In the genomic region with DNA sequence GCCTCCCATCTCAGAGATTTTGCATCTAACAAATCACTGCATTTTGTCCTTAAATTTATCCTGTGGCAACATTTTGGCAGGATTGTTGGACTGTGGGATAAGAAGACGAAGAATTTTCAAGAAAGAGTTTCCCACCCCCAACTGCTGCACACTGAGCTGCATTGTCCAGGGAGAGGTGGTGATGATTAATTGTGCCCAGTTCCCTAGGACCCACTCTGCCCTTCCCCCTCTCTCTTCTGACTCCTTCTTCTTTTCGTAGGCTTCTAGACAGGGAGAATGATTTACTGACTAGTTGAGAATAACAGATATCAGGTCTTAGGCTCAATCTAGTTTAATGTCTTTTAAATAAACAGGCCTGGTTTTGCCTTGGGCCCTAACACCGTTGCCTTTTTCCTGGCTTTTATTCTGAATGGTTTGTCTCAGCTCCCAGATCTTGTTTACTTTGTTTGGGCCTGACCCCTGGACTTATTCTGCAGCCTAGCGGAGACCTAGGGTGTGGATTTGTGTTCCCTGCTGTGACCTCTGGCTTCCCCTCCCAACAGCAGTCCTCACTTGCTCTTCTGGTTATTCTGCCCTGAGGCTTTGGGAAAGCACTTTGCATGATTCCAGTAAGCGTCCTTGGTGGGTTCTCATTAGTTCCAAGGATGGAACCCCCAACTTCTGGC, we compare ENCODE assay signal across 18 cellular contexts.
DNase-seq lines count a peak whose midpoint lies in the region; FAIRE-seq and TF ChIP-seq lines count a peak whose summit lies in the region.
"Had no signal": no experiment of that assay in that cellular context is flagged by ENCODE, and none has a peak within 500 bp of the region (broad histone marks: within the 10 kb centered on the region; RNA-seq: fewer than 3 reads in every experiment).

No MANE protein-coding gene starts in this region.

- TF ChIP-seq POLR2A in H1 (IDR thresholded peaks at IDR 0.05; ENCODE audit: control extremely low read depth in 1 of 2, low read depth in 2 of 2, low read length in 2 of 2), result no peak

- peaks cover 0 to 3% of the 10 kb centered on the region in 2 experiments; a peak in 1 of 4 replicates for H3K79me2 ChIP-seq in H1 (ENCODE audit: control insufficient read depth in 1 of 2, insufficient read depth in 2 of 2, low read length in 2 of 2)

- H3K9me3 ChIP-seq in H1 (ENCODE audit: insufficient read depth in 2 of 2, low read depth in 1 of 2, low read length in 1 of 2) (no peaks in the 10 kb centered on the region), liver (ENCODE audit: control insufficient read depth in 4 of 4, low read length in 3 of 4) (no peaks in the 10 kb centered on the region)
- H3K9me3 ChIP-seq: gastrocnemius medialis, lower lobe of right lung, ovary, stomach, upper lobe of right lung had no signal

- H3K36me3 ChIP-seq in H1 (ENCODE audit: control insufficient read depth in 2 of 4, insufficient read depth in 4 of 4, low read length in 3 of 4), result no peaks in the 10 kb centered on the region
- no peaks in the 10 kb centered on the region for H3K36me3 ChIP-seq in liver (ENCODE audit: control insufficient read depth in 4 of 4, insufficient read depth in 3 of 4, low read depth in 1 of 4, low read length in 3 of 4)
- H3K36me3 ChIP-seq: gastrocnemius medialis, lower lobe of right lung, ovary, stomach, upper lobe of right lung had no signal

- H2AK5ac ChIP-seq in H1 (ENCODE audit: low read depth, low read length), result no peak overlapping the region

- H3K4me1 ChIP-seq in H1 (replicated peaks in 1 of 4; ENCODE audit: control insufficient read depth in 3 of 4, insufficient read depth in 4 of 4, low read length in 3 of 4), result peaks cover 7 to 30% (median 29%) of the 10 kb centered on the region in 4 experiments
- peaks cover 6 to 40% (median 36%) of the 10 kb centered on the region in 4 donors for H3K4me1 ChIP-seq in liver (ENCODE audit: control insufficient read depth in 4 of 4, insufficient read depth in 4 of 4, low read length in 3 of 4)
- H3K4me1 ChIP-seq: gastrocnemius medialis, lower lobe of right lung, upper lobe of right lung had no signal

- no peaks in the 10 kb centered on the region for H3K79me1 ChIP-seq in H1 (ENCODE audit: low read depth, low read length)

- H2BK15ac ChIP-seq in H1 (ENCODE audit: low read length), result no peak overlapping the region

- no peak for TF ChIP-seq EP300 in H1 (IDR thresholded peaks at IDR 0.05; ENCODE audit: borderline replicate concordance in 1 of 2, low read depth in 2 of 2, low read length in 2 of 2)

- no peak overlapping the region for H4K5ac ChIP-seq in H1 (ENCODE audit: insufficient read length, low read depth, low read length)

- CTCF ChIA-PET in H1 (lab: Charles Lee; ENCODE audit: partially characterized antibody), result interaction anchor here (1.0 to 1.2 kb wide), 2 partner anchors 9 to 53 kb away, joined by 3 to 5 read pairs; no protein-coding TSS in a partner anchor

- H4K8ac ChIP-seq in H1 (ENCODE audit: extremely low read depth, insufficient read depth, low read length), result no peak overlapping the region

- H3K14ac ChIP-seq in H1 (ENCODE audit: insufficient read length), result no peak overlapping the region

- TF ChIP-seq CTCF in H1 (IDR thresholded peaks at IDR 0.05; ENCODE audit: control extremely low read depth in 1 of 3, insufficient read depth in 1 of 3, low read depth in 1 of 3, low read length in 3 of 3) (peak in 2 of 3 experiments; percentile 23 to 24; a peak in 3 of 4 replicates), liver (IDR thresholded peaks at IDR 0.05; ENCODE audit: low read depth, low read length, missing input control) (peak; percentile 61)

- H3K27ac ChIP-seq in H1 (ENCODE audit: low read depth, low read length), result no peak overlapping the region
- no peak overlapping the region for H3K27ac ChIP-seq in liver (ENCODE audit: low read depth in 1 of 2, low read length in 2 of 2)
- no peak overlapping the region for H3K27ac ChIP-seq in caudate nucleus (ENCODE audit: low read depth, low read length)
- H3K27ac ChIP-seq: gastrocnemius medialis, lower lobe of right lung, ovary, stomach, upper lobe of right lung had no signal

- in situ Hi-C loops in G401 (cut with HindIII; ENCODE audit: low sequenced_read_pairs), result no loop called here

- H2AFZ ChIP-seq in H1 (ENCODE audit: low read length), result no peak overlapping the region

- no peak overlapping the region; the same call in 1 of the 2 replicates for H3K18ac ChIP-seq in H1 (ENCODE audit: extremely low read depth, low read length)

- WGBS in H1 (ENCODE audit: extremely low coverage in 1 of 2, insufficient coverage in 1 of 2, insufficient read length in 1 of 2, insufficient replicate concordance in 2 of 2, low coverage in 1 of 2, low lambda C conversion rate in 2 of 2, missing lambda C conversion rate in 1 of 2), 2 experiments, result 36% methylated on average over 5 of the region's 5 CpGs; no CpG with 5 or more reads in 1 of the 2 experiments
- WGBS in liver, result 13% methylated on average over 5 of the region's 5 CpGs

- peak overlapping the region; percentile 15 for H3K4ac ChIP-seq in H1 (replicated peaks; ENCODE audit: insufficient read length, low read depth, low read length)

- no peaks in the 10 kb centered on the region for H3K23me2 ChIP-seq in H1 (ENCODE audit: low read depth, low read length)

- TF ChIP-seq RAD21 in H1 (IDR thresholded peaks at IDR 0.05 in 1 of 2, conservative IDR thresholded peaks at IDR 0.05 in 1 of 2; ENCODE audit: low read depth in 2 of 2, low read length in 2 of 2) (peak; percentile 54 to 67), liver (IDR thresholded peaks at IDR 0.05) (peak; percentile 80 to 91)

- H3K23ac ChIP-seq in H1 (ENCODE audit: insufficient read length), result no peak overlapping the region

- H3K4me2 ChIP-seq in H1 (ENCODE audit: insufficient read depth in 1 of 2, low read depth in 2 of 2, low read length in 2 of 2), result peak overlapping the region; percentile 49 to 87

- H4K20me1 ChIP-seq in H1 (replicated peaks in 1 of 2; ENCODE audit: control insufficient read depth in 1 of 2, insufficient read depth in 2 of 2, low read length in 2 of 2), result no peaks in the 10 kb centered on the region

- H3K4me3 ChIP-seq in H1 (ENCODE audit: extremely low read depth in 1 of 4, insufficient read depth in 2 of 4, low read depth in 3 of 4, low read length in 4 of 4) (peak overlapping the region in 1 of 4 experiments; percentile 12; a peak in 1 of 8 replicates), liver (ENCODE audit: low read depth in 1 of 3, low read length in 3 of 3) (no peak overlapping the region)
- H3K4me3 ChIP-seq: gastrocnemius medialis, lower lobe of right lung, ovary, stomach, upper lobe of right lung had no signal

- H2BK120ac ChIP-seq in H1 (replicated peaks; ENCODE audit: low read depth, low read length), result peak overlapping the region; percentile 17

- DNase-seq in NCI-H748 (lab: John Stamatoyannopoulos, UW; ENCODE audit: unreplicated experiment), result peak; percentile 17
- DNase-seq in NCI-H748 treated with DMSO at 0.1 percent for 48 hours (lab: John Stamatoyannopoulos, UW), result no peak
- no peak for DNase-seq in H1 (ENCODE audit: low read depth in 1 of 2, low spot score in 2 of 2)
- DNase-seq in urothelium cell line (ENCODE audit: low spot score), result no peak
- no peak for DNase-seq in caudate nucleus (lab: John Stamatoyannopoulos, UW)
- DNase-seq in G401 (ENCODE audit: low spot score), result no peak
- no peak for DNase-seq in C1 segment of cervical spinal cord (lab: John Stamatoyannopoulos, UW)
- DNase-seq: activated CD4-positive, alpha-beta T cell treated with anti-CD3 and anti-CD28 coated beads for 36 hours; EL; gastrocnemius medialis; lower lobe of right lung; NCI-H1930; NCI-H226; ovary; RPMI8226; stomach; upper lobe of right lung had no signal

- H2BK20ac ChIP-seq in H1 (ENCODE audit: low read length), result no peak overlapping the region

- peak overlapping the region; percentile 12; the same call in 1 of the 2 replicates for H2BK12ac ChIP-seq in H1 (ENCODE audit: low read depth, low read length)

- H3K9ac ChIP-seq in H1 (replicated peaks in 1 of 4; ENCODE audit: extremely low read depth in 1 of 4, low read depth in 3 of 4, low read length in 3 of 4) (no peak overlapping the region), liver (ENCODE audit: low read depth in 1 of 2, low read length in 2 of 2) (no peak overlapping the region)

- no peak overlapping the region for H3K56ac ChIP-seq in H1 (replicated peaks; ENCODE audit: insufficient read length, low read depth, low read length)

- no peak overlapping the region for H2BK5ac ChIP-seq in H1 (ENCODE audit: low read depth, low read length)

- H3K27me3 ChIP-seq in H1 (replicated peaks in 1 of 4; ENCODE audit: control insufficient read depth in 3 of 4, extremely low read depth in 1 of 4, insufficient read depth in 3 of 4, low read length in 3 of 4) (no peaks in the 10 kb centered on the region), liver (ENCODE audit: control insufficient read depth in 4 of 4, insufficient read depth in 4 of 4, low read length in 3 of 4) (no peaks in the 10 kb centered on the region)
- H3K27me3 ChIP-seq: gastrocnemius medialis, ovary, stomach had no signal

- POLR2A ChIA-PET in H1 (lab: Charles Lee; ENCODE audit: partially characterized antibody), result interaction anchor here (0.6 to 1.6 kb wide), 2 partner anchors 9 to 149 kb away, joined by 3 to 5 read pairs; no protein-coding TSS in a partner anchor

- H4K91ac ChIP-seq in H1 (replicated peaks; ENCODE audit: insufficient read length, low read length), result no peak overlapping the region

- peak; percentile 7 for FAIRE-seq in H1 (lab: Jason Lieb, UNC)
- FAIRE-seq in urothelium cell line (lab: Jason Lieb, UNC), result peak; percentile 23

TF ChIP-seq in H1, 55 proteins besides CTCF, POLR2A, EP300 and RAD21 (continues in another document):
- no peak for TF ChIP-seq SIN3A (conservative IDR thresholded peaks at IDR 0.05 in 1 of 2, IDR thresholded peaks at IDR 0.05 in 1 of 2; ENCODE audit: low read depth in 1 of 2, low read length in 2 of 2)
- TF ChIP-seq, protein P1, sequence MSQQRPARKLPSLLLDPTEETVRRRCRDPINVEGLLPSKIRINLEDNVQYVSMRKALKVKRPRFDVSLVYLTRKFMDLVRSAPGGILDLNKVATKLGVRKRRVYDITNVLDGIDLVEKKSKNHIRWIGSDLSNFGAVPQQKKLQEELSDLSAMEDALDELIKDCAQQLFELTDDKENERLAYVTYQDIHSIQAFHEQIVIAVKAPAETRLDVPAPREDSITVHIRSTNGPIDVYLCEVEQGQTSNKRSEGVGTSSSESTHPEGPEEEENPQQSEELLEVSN (IDR thresholded peaks at IDR 0.05), result no peak
- no peak for TF ChIP-seq FOSL1 (IDR thresholded peaks at IDR 0.05; ENCODE audit: insufficient read depth, low read depth, low read length)

TF ChIP-seq in liver, 16 proteins besides CTCF, POLR2A, EP300 and RAD21 (continues in another document):
- TF ChIP-seq SP1 (IDR thresholded peaks at IDR 0.05) (peak; percentile 94), RXRA (IDR thresholded peaks at IDR 0.05) (peak; percentile 95 to 96), HNF4G (IDR thresholded peaks at IDR 0.05) (peak; percentile 86)
